Comparison of ENCODE assay signal across 15 cellular contexts in genomic region chr1:99950486-99950885, GRCh38. TPM values are rescaled to one million over a fixed set of nuclear protein-coding genes. Genes with fewer than 3 reads are reported as not detected.
DNase-seq lines count a peak whose midpoint lies in the region; ATAC-seq and TF ChIP-seq lines count a peak whose summit lies in the region.
"Had no signal": no experiment of that assay in that cellular context is flagged by ENCODE, and none has a peak within 500 bp of the region (broad histone marks: within the 10 kb centered on the region; RNA-seq: fewer than 3 reads in every experiment).

No MANE protein-coding gene starts in this region.

- POLR2A ChIA-PET in WTC11 (lab: Charles Lee), result no interaction called here

- CTCF ChIA-PET in WTC11 (lab: Charles Lee), result no interaction called here

- TF ChIP-seq CTCF in WTC11 (IDR thresholded peaks at IDR 0.05), result no peak

- H3K27me3 Mint-ChIP-seq in WTC11 (ENCODE audit: low read depth), result no peaks in the 10 kb centered on the region

- no peak for ATAC-seq in GM18502 (IDR thresholded peaks at IDR 0.05; ENCODE audit: poor library complexity, unreplicated experiment)
- ATAC-seq in WTC11, result no peak
- ATAC-seq: HepG2 had no signal

- 0 out of 2 replicates have a peak, but pooled peaks cover 4% of the 10 kb centered on the region for H3K4me1 Mint-ChIP-seq in WTC11
- H3K4me1 Mint-ChIP-seq: CD8-positive, alpha-beta memory T cell had no signal

- H3K36me3 Mint-ChIP-seq in WTC11, result no peaks in the 10 kb centered on the region
- H3K36me3 Mint-ChIP-seq: CD8-positive, alpha-beta memory T cell had no signal

- H3K9me3 Mint-ChIP-seq in WTC11, result peaks cover 2% of the 10 kb centered on the region; the same call in 1 of the 2 replicates
- H3K9me3 Mint-ChIP-seq: CD8-positive, alpha-beta memory T cell; H9 had no signal

- H3K4me3 Mint-ChIP-seq in WTC11, result no peak overlapping the region
- H3K4me3 Mint-ChIP-seq: CD8-positive, alpha-beta memory T cell; H9 had no signal

- no peak overlapping the region for H3K27ac Mint-ChIP-seq in WTC11
- H3K27ac Mint-ChIP-seq: H9 had no signal

- peak; percentile 16 for DNase-seq in NCI-H2171 treated with DMSO at 0.1 percent for 48 hours (lab: John Stamatoyannopoulos, UW)
- DNase-seq in NCI-H2171 (lab: John Stamatoyannopoulos, UW), result no peak
- DNase-seq in dermis blood vessel endothelial cell, result peak; percentile 65
- peak; percentile 37 for DNase-seq in glomerular endothelial cell (ENCODE audit: extremely low read depth, low read depth, low spot score)
- no peak for DNase-seq in WTC11 (ENCODE audit: low spot score)
- DNase-seq in NCI-H1417 (lab: John Stamatoyannopoulos, UW), result no peak
- DNase-seq: 8988T; AML-193; CD8-positive, alpha-beta memory T cell; DMS53; GF-D8; GOT3; H9 had no signal

TF ChIP-seq in WTC11, 78 proteins besides CTCF, POLR2A, EP300 and RAD21 (continues in another document):
- TF ChIP-seq AFF4 (CRISPR knock-in tag; IDR thresholded peaks at IDR 0.05; ENCODE audit: borderline replicate concordance), result no peak
- TF ChIP-seq RORB (CRISPR knock-in tag; IDR thresholded peaks at IDR 0.05), result no peak
- no peak for TF ChIP-seq ZNF121 (CRISPR knock-in tag; IDR thresholded peaks at IDR 0.05)
- no peak for TF ChIP-seq FOXK1 (CRISPR knock-in tag; IDR thresholded peaks at IDR 0.05)
- TF ChIP-seq ARID4B (CRISPR knock-in tag; IDR thresholded peaks at IDR 0.05; ENCODE audit: borderline replicate concordance), result no peak
- TF ChIP-seq TEAD1 (CRISPR knock-in tag; IDR thresholded peaks at IDR 0.05), result no peak
- no peak for TF ChIP-seq ZMAT4 (CRISPR knock-in tag; IDR thresholded peaks at IDR 0.05)
- TF ChIP-seq ZNF263 (CRISPR knock-in tag; IDR thresholded peaks at IDR 0.05; ENCODE audit: low read depth), result no peak
- no peak for TF ChIP-seq ZNF532 (CRISPR knock-in tag; IDR thresholded peaks at IDR 0.05; ENCODE audit: borderline replicate concordance)
- no peak for TF ChIP-seq ZNF219 (CRISPR knock-in tag; IDR thresholded peaks at IDR 0.05; ENCODE audit: borderline replicate concordance)
- TF ChIP-seq EMX1 (CRISPR knock-in tag; IDR thresholded peaks at IDR 0.05), result no peak
- no peak for TF ChIP-seq USF2 (CRISPR knock-in tag; IDR thresholded peaks at IDR 0.05)
- TF ChIP-seq ZNF396 (CRISPR knock-in tag; IDR thresholded peaks at IDR 0.05; ENCODE audit: borderline replicate concordance), result no peak
- TF ChIP-seq IRF2 (CRISPR knock-in tag; IDR thresholded peaks at IDR 0.05; ENCODE audit: borderline replicate concordance, low read depth), result no peak
- no peak for TF ChIP-seq PRRX2 (CRISPR knock-in tag; IDR thresholded peaks at IDR 0.05)

RNA-seq across cellular contexts. Expression of gene SLC35A3, which starts 19.3 kb away (rescaled TPM):
- total RNA-seq in dermis blood vessel endothelial cell, result 24.7 and 31.8 TPM in 2 replicates
- total RNA-seq in glomerular endothelial cell, result 10.4 and 12.8 TPM in 2 replicates
- total RNA-seq in WTC11 (2021), result 14.1 to 15.9 TPM (median 14.5 TPM) in 3 replicates

Comparison
In these comparisons a context has a peak if more than half of its experiments do, and no peak if none do; other contexts are left out.
1. DNase-seq: peak in NCI-H2171 treated with DMSO at 0.1 percent for 48 hours (single experiment), dermis blood vessel endothelial cell (single experiment) and glomerular endothelial cell (single experiment); none in NCI-H2171 (single experiment), WTC11 (single experiment) and NCI-H1417 (0 of 3).